In genomic region chr18:53991805-53992204, GRCh38 we compare ENCODE assay signal across 22 cellular contexts.
DNase-seq lines count a peak whose midpoint lies in the region; ATAC-seq and TF ChIP-seq lines count a peak whose summit lies in the region.
"Had no signal": no experiment of that assay in that cellular context is flagged by ENCODE, and none has a peak within 500 bp of the region (broad histone marks: within the 10 kb centered on the region; RNA-seq: fewer than 3 reads in every experiment).

No MANE protein-coding gene starts in this region.

- H3K36me3 ChIP-seq in mesodermal cell (ENCODE audit: control insufficient read depth, insufficient read depth, low read length) (no peaks in the 10 kb centered on the region), uterus (no peaks in the 10 kb centered on the region)
- H3K36me3 ChIP-seq: right atrium auricular region, suprapubic skin had no signal

- H3K4me3 ChIP-seq in AG10803 (ENCODE audit: low read length) (no peak overlapping the region), cardiac fibroblast (replicated peaks in 1 of 2; ENCODE audit: low read depth in 2 of 2, low read length in 2 of 2) (no peak overlapping the region), mesodermal cell (ENCODE audit: extremely low read depth, insufficient read depth, low read length, poor library complexity, severe bottlenecking) (no peak overlapping the region), uterus (no peak overlapping the region)
- H3K4me3 ChIP-seq: lung, right atrium auricular region, suprapubic skin had no signal

- H3K27ac ChIP-seq in mesodermal cell (ENCODE audit: low read depth, low read length, severe bottlenecking) (peak overlapping the region; percentile 30), uterus (no peak overlapping the region)
- H3K27ac ChIP-seq: right atrium auricular region, suprapubic skin had no signal

- H3K9me3 ChIP-seq in mesodermal cell (ENCODE audit: control insufficient read depth, low read length) (no peaks in the 10 kb centered on the region), uterus (no peaks in the 10 kb centered on the region)
- H3K9me3 ChIP-seq: right atrium auricular region, suprapubic skin had no signal

- H3K27me3 ChIP-seq in uterus: no peaks in the 10 kb centered on the region
- H3K27me3 ChIP-seq: right atrium auricular region, suprapubic skin had no signal

- WGBS in mesodermal cell (ENCODE audit: insufficient coverage in 2 of 2), 2 experiments: 91 to 92% methylated on average over 4 of the region's 5 CpGs

- TF ChIP-seq POLR2A in uterus (IDR thresholded peaks at IDR 0.05): no peak

- H3K4me1 ChIP-seq in mesodermal cell (ENCODE audit: control insufficient read depth, insufficient read depth, low read length, poor library complexity, severe bottlenecking) (no peaks in the 10 kb centered on the region), uterus (no peaks in the 10 kb centered on the region)
- H3K4me1 ChIP-seq: right atrium auricular region, suprapubic skin had no signal

- DNase-seq in AG10803 (ENCODE audit: low read depth) (peak; percentile 26), NCI-H226 (peak; percentile 28), cardiac fibroblast (ENCODE audit: low read depth in 2 of 2) (peak; percentile 25 to 50), uterus (no peak)
- DNase-seq in activated CD4-positive, alpha-beta T cell treated with anti-CD3 and anti-CD28 coated beads for 4 hours: no peak
- DNase-seq: activated CD4-positive, alpha-beta T cell treated with anti-CD3 and anti-CD28 coated beads for 36 hours; CD4-positive, CD25-positive, alpha-beta regulatory T cell; cortex of kidney; foreskin melanocyte; hypothalamus; NCI-H2171 treated with DMSO at 0.1 percent for 48 hours; nucleus accumbens; SHP77; stimulated activated CD4-positive, alpha-beta T cell treated with anti-CD3 and anti-CD28 coated beads, Interleukin-15, amount 100 ng/mL, for 24 hours had no signal

- ATAC-seq in GM18873 (IDR thresholded peaks at IDR 0.05; ENCODE audit: low FRiP score, unreplicated experiment): no peak
- ATAC-seq in HG03135 (IDR thresholded peaks at IDR 0.05; ENCODE audit: unreplicated experiment): no peak
- ATAC-seq: activated CD4-positive, alpha-beta T cell treated with anti-CD3 and anti-CD28 coated beads for 36 hours; activated naive CD4-positive, alpha-beta T cell treated with anti-CD3 and anti-CD28 coated beads, Interleukin-2, amount 50 U/mL, for 72 hours; HepG2 had no signal

- TF ChIP-seq CTCF in AG10803 (conservative IDR thresholded peaks at IDR 0.05; ENCODE audit: low read length) (no peak), cardiac fibroblast (IDR thresholded peaks at IDR 0.05; ENCODE audit: low read depth, low read length) (no peak), uterus (IDR thresholded peaks at IDR 0.05) (no peak)

- intact Hi-C loops in uterus (cut with DNase I; ENCODE audit: low total_unique reads): no loop called here

Comparison
In these comparisons a context has a peak if more than half of its experiments do, and no peak if none do; other contexts are left out.
1. DNase-seq: peak in AG10803 (single experiment), NCI-H226 (single experiment) and cardiac fibroblast (2 of 2); none in activated CD4-positive, alpha-beta T cell treated with anti-CD3 and anti-CD28 coated beads for 4 hours (0 of 2) and uterus (0 of 2).